ENCODE assay signal across 20 cellular contexts in the genomic region with DNA sequence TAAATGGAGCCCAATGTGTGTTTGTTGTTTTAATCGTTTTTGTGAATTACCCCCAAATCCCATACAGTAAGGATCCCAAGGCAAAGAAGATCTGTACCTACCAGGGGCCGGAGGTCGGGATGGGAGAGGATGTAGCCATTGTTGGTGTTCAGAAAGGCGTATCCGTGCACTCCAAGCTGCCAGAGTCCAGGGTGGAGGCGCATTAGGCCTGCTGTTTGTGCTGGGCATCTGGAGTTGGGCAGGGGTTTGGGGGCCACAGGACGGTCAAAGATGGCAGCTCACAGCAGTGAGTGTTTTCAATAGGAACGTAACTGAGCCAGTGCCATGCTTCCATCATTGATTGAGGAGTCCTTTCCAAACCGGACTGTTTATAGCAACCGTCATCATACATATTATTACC. TPM values are rescaled to one million over a fixed set of nuclear protein-coding genes. Genes with fewer than 3 reads are reported as not detected.
A peak's percentile ranks its signal among the peaks of the same experiment; 100 is the strongest.
DNase-seq lines count a peak whose midpoint lies in the region; ATAC-seq and TF ChIP-seq lines count a peak whose summit lies in the region.
"Had no signal": no experiment of that assay in that cellular context is flagged by ENCODE, and none has a peak within 500 bp of the region (broad histone marks: within the 10 kb centered on the region; RNA-seq: fewer than 3 reads in every experiment).

No MANE protein-coding gene starts in this region.

- TF ChIP-seq CTCF in activated CD8-positive, alpha-beta T cell treated with anti-CD3 and anti-CD28 coated beads for 36 hours (IDR thresholded peaks at IDR 0.05), result no peak
- TF ChIP-seq CTCF in type B pancreatic cell (conservative IDR thresholded peaks at IDR 0.05) (no peak), tibial artery (IDR thresholded peaks at IDR 0.05) (no peak)

- H3K9me3 Mint-ChIP-seq in activated CD8-positive, alpha-beta T cell treated with anti-CD3 and anti-CD28 coated beads, Interleukin-2, amount 10 ng/mL, durations not matched to agents 7 days and 5 days (ENCODE audit: insufficient read depth), result no peaks in the 10 kb centered on the region
- H3K9me3 Mint-ChIP-seq in activated CD8-positive, alpha-beta T cell treated with anti-CD3 and anti-CD28 coated beads for 36 hours, result no peaks in the 10 kb centered on the region
- H3K9me3 Mint-ChIP-seq in type B pancreatic cell, result no peaks in the 10 kb centered on the region
- H3K9me3 Mint-ChIP-seq: CD14-positive monocyte, IgD-negative memory B cell had no signal

- no peak overlapping the region for H3K27ac Mint-ChIP-seq in activated CD8-positive, alpha-beta T cell treated with anti-CD3 and anti-CD28 coated beads, Interleukin-2, amount 10 ng/mL, durations not matched to agents 7 days and 5 days
- no peak overlapping the region for H3K27ac Mint-ChIP-seq in activated CD8-positive, alpha-beta T cell treated with anti-CD3 and anti-CD28 coated beads for 36 hours
- H3K27ac Mint-ChIP-seq in type B pancreatic cell, result no peak overlapping the region
- H3K27ac Mint-ChIP-seq: B cell, CD14-positive monocyte, IgD-negative memory B cell had no signal

- H3K4me1 ChIP-seq in tibial artery, result no peaks in the 10 kb centered on the region
- H3K4me1 ChIP-seq: Peyer's patch had no signal

- H3K27me3 ChIP-seq in tibial artery, result peaks cover 0 to 3% of the 10 kb centered on the region in 2 donors
- H3K27me3 ChIP-seq: Peyer's patch had no signal

- POLR2A ChIA-PET in activated CD8-positive, alpha-beta T cell treated with anti-CD3 and anti-CD28 coated beads, Interleukin-2, amount 10 ng/mL, durations not matched to agents 7 days and 5 days (lab: Charles Lee), result no interaction called here
- POLR2A ChIA-PET in activated CD8-positive, alpha-beta T cell treated with anti-CD3 and anti-CD28 coated beads for 36 hours (lab: Charles Lee), result no interaction called here
- POLR2A ChIA-PET in HEK293T (lab: Yijun Ruan, JAX), result no interaction called here

- CTCF ChIA-PET in activated CD8-positive, alpha-beta T cell treated with anti-CD3 and anti-CD28 coated beads, Interleukin-2, amount 10 ng/mL, durations not matched to agents 7 days and 5 days (lab: Charles Lee), result no interaction called here
- CTCF ChIA-PET in activated CD8-positive, alpha-beta T cell treated with anti-CD3 and anti-CD28 coated beads for 36 hours (lab: Charles Lee), result no interaction called here
- CTCF ChIA-PET in HEK293T (lab: Yijun Ruan, JAX), result no interaction called here

- H3K36me3 ChIP-seq in tibial artery, result no peaks in the 10 kb centered on the region
- H3K36me3 ChIP-seq: Peyer's patch had no signal

- no peaks in the 10 kb centered on the region for H3K9me3 ChIP-seq in tibial artery
- H3K9me3 ChIP-seq: Peyer's patch had no signal

- peak; percentile 8 for DNase-seq in activated CD8-positive, alpha-beta T cell treated with anti-CD3 and anti-CD28 coated beads, Interleukin-2, amount 10 ng/mL, durations not matched to agents 7 days and 5 days
- no peak for DNase-seq in activated CD8-positive, alpha-beta T cell treated with anti-CD3 and anti-CD28 coated beads for 36 hours
- DNase-seq in HEK293T (ENCODE audit: extremely low spot score) (peak; percentile 3), iPS-NIHi11 (ENCODE audit: low spot score) (peak; percentile 4), type B pancreatic cell (ENCODE audit: extremely low spot score, unreplicated experiment) (peak; percentile 37), tibial artery (no peak), NCI-H2171 treated with DMSO at 0.1 percent for 48 hours (lab: John Stamatoyannopoulos, UW) (no peak)
- DNase-seq: DMS53, GF-D8, NCI-H1105, NCI-H2029 treated with DMSO at 0.1 percent for 48 hours, NCI-H345, NCI-H524, NCI-H774, Peyer's patch had no signal

- no peak overlapping the region for H3K27ac ChIP-seq in tibial artery
- H3K27ac ChIP-seq: Peyer's patch had no signal

- H3K4me3 ChIP-seq in tibial artery, result no peak overlapping the region
- H3K4me3 ChIP-seq: Peyer's patch had no signal

- intact Hi-C loops in activated CD8-positive, alpha-beta T cell treated with anti-CD3 and anti-CD28 coated beads for 36 hours (cut with micrococcal nuclease), result no loop called here
- intact Hi-C loops in tibial artery (cut with DNase I; ENCODE audit: low total_unique reads), result no loop called here

- peaks cover 5% of the 10 kb centered on the region for H3K27me3 Mint-ChIP-seq in activated CD8-positive, alpha-beta T cell treated with anti-CD3 and anti-CD28 coated beads, Interleukin-2, amount 10 ng/mL, durations not matched to agents 7 days and 5 days (ENCODE audit: low read depth)
- no peaks in the 10 kb centered on the region for H3K27me3 Mint-ChIP-seq in activated CD8-positive, alpha-beta T cell treated with anti-CD3 and anti-CD28 coated beads for 36 hours
- peaks cover 40% of the 10 kb centered on the region for H3K27me3 Mint-ChIP-seq in type B pancreatic cell

- no peaks in the 10 kb centered on the region for H3K36me3 Mint-ChIP-seq in activated CD8-positive, alpha-beta T cell treated with anti-CD3 and anti-CD28 coated beads, Interleukin-2, amount 10 ng/mL, durations not matched to agents 7 days and 5 days (ENCODE audit: low read depth)
- H3K36me3 Mint-ChIP-seq in activated CD8-positive, alpha-beta T cell treated with anti-CD3 and anti-CD28 coated beads for 36 hours (ENCODE audit: low read depth), result no peaks in the 10 kb centered on the region
- no peaks in the 10 kb centered on the region for H3K36me3 Mint-ChIP-seq in type B pancreatic cell
- H3K36me3 Mint-ChIP-seq: CD14-positive monocyte, IgD-negative memory B cell had no signal

- no peak for ATAC-seq in activated CD8-positive, alpha-beta T cell treated with anti-CD3 and anti-CD28 coated beads, Interleukin-2, amount 10 ng/mL, durations not matched to agents 7 days and 5 days
- no peak for ATAC-seq in activated CD8-positive, alpha-beta T cell treated with anti-CD3 and anti-CD28 coated beads for 36 hours

- no peak overlapping the region for H3K4me3 Mint-ChIP-seq in activated CD8-positive, alpha-beta T cell treated with anti-CD3 and anti-CD28 coated beads, Interleukin-2, amount 10 ng/mL, durations not matched to agents 7 days and 5 days
- H3K4me3 Mint-ChIP-seq in activated CD8-positive, alpha-beta T cell treated with anti-CD3 and anti-CD28 coated beads for 36 hours, result no peak overlapping the region
- H3K4me3 Mint-ChIP-seq in type B pancreatic cell, result no peak overlapping the region
- H3K4me3 Mint-ChIP-seq: B cell, CD14-positive monocyte, IgD-negative memory B cell had no signal

- no peaks in the 10 kb centered on the region for H3K4me1 Mint-ChIP-seq in activated CD8-positive, alpha-beta T cell treated with anti-CD3 and anti-CD28 coated beads, Interleukin-2, amount 10 ng/mL, durations not matched to agents 7 days and 5 days (ENCODE audit: low read depth)
- H3K4me1 Mint-ChIP-seq in activated CD8-positive, alpha-beta T cell treated with anti-CD3 and anti-CD28 coated beads for 36 hours (ENCODE audit: low read depth), result no peaks in the 10 kb centered on the region
- no peaks in the 10 kb centered on the region for H3K4me1 Mint-ChIP-seq in type B pancreatic cell (ENCODE audit: unreplicated experiment)
- H3K4me1 Mint-ChIP-seq: B cell, IgD-negative memory B cell had no signal

TF ChIP-seq in HEK293T, 16 proteins besides CTCF, POLR2A, EP300 and RAD21:
- TF ChIP-seq PKNOX1 (IDR thresholded peaks at IDR 0.05), result no peak
- no peak for TF ChIP-seq BHLHE40 (IDR thresholded peaks at IDR 0.05; ENCODE audit: borderline replicate concordance)
- no peak for TF ChIP-seq LEF1 (IDR thresholded peaks at IDR 0.05; ENCODE audit: borderline replicate concordance)
- TF ChIP-seq ZNF384 (IDR thresholded peaks at IDR 0.05), result no peak
- no peak for TF ChIP-seq TARDBP (IDR thresholded peaks at IDR 0.05)
- TF ChIP-seq FOXA1 (IDR thresholded peaks at IDR 0.05), result no peak
- TF ChIP-seq L3MBTL2 (conservative IDR thresholded peaks at IDR 0.05), result no peak
- TF ChIP-seq SP1 (IDR thresholded peaks at IDR 0.05), result no peak
- TF ChIP-seq FOXK2 (IDR thresholded peaks at IDR 0.05), result no peak
- no peak for TF ChIP-seq SUZ12 (IDR thresholded peaks at IDR 0.05)
- no peak for TF ChIP-seq CTBP1 (IDR thresholded peaks at IDR 0.05; ENCODE audit: borderline replicate concordance)
- TF ChIP-seq NFRKB (IDR thresholded peaks at IDR 0.05), result no peak

RNA-seq across cellular contexts. Expression of gene CACNA2D4, which starts 40.2 kb away (rescaled TPM):
- 1 to 10 TPM; 6.8 to 7.0 TPM for total RNA-seq in activated CD8-positive, alpha-beta T cell treated with anti-CD3 and anti-CD28 coated beads, Interleukin-2, amount 10 ng/mL, durations not matched to agents 7 days and 5 days
- total RNA-seq in activated CD8-positive, alpha-beta T cell treated with anti-CD3 and anti-CD28 coated beads for 36 hours, result 1 to 10 TPM; 4.2 to 4.3 TPM
- total RNA-seq in type B pancreatic cell (ENCODE audit: low replicate concordance), result 0.87 and 1.1 TPM in 2 replicates

RNA-seq across cellular contexts. Expression of gene LRTM2, which starts 57.8 kb away (rescaled TPM):
- not detected for total RNA-seq in activated CD8-positive, alpha-beta T cell treated with anti-CD3 and anti-CD28 coated beads, Interleukin-2, amount 10 ng/mL, durations not matched to agents 7 days and 5 days
- total RNA-seq in activated CD8-positive, alpha-beta T cell treated with anti-CD3 and anti-CD28 coated beads for 36 hours, result not detected
- total RNA-seq in type B pancreatic cell (ENCODE audit: low replicate concordance), result 0.12 and 0.95 TPM in 2 replicates
- total RNA-seq: B cell, H1, OCI-LY7, Peyer's patch had no signal

Comparison
In these comparisons a context has a peak if more than half of its experiments do, and no peak if none do; other contexts are left out.
1. DNase-seq: peak in activated CD8-positive, alpha-beta T cell treated with anti-CD3 and anti-CD28 coated beads, Interleukin-2, amount 10 ng/mL, durations not matched to agents 7 days and 5 days (single experiment), HEK293T (single experiment), iPS-NIHi11 (single experiment) and type B pancreatic cell (single experiment); none in activated CD8-positive, alpha-beta T cell treated with anti-CD3 and anti-CD28 coated beads for 36 hours (single experiment), tibial artery (0 of 2) and NCI-H2171 treated with DMSO at 0.1 percent for 48 hours (single experiment).